ENCODE assay signal across 12 cellular contexts in genomic region chr13:45336025-45336800, GRCh38. TPM values are rescaled to one million over a fixed set of nuclear protein-coding genes. Genes with fewer than 3 reads are reported as not detected.
DNase-seq lines count a peak whose midpoint lies in the region; ATAC-seq, FAIRE-seq and TF ChIP-seq lines count a peak whose summit lies in the region.
"Had no signal": no experiment of that assay in that cellular context is flagged by ENCODE, and none has a peak within 500 bp of the region (broad histone marks: within the 10 kb centered on the region; RNA-seq: fewer than 3 reads in every experiment).

No MANE protein-coding gene starts in this region.

- TF ChIP-seq EP300 in HepG2 (IDR thresholded peaks at IDR 0.05; ENCODE audit: low read depth in 2 of 2, low read length in 2 of 2) (no peak), HepG2 (CRISPR knock-in tag; IDR thresholded peaks at IDR 0.05; ENCODE audit: borderline replicate concordance) (no peak)

- peaks cover 82% of the 10 kb centered on the region for H3K4me1 Mint-ChIP-seq in activated T-cell treated with anti-CD3 and anti-CD28 coated beads, Interleukin-2, amount 50 U/mL, for 24 hours (ENCODE audit: low read depth)
- peaks cover 73% of the 10 kb centered on the region for H3K4me1 Mint-ChIP-seq in osteocyte (ENCODE audit: unreplicated experiment)

- BruUV-seq in A673 (replicated peaks; lab: Mats Ljungman, UMichigan): no TSS peak
- no TSS peak for BruUV-seq in HepG2 (replicated peaks; lab: Mats Ljungman, UMichigan)

- CTCF ChIA-PET in A673 (lab: Charles Lee): no interaction called here
- CTCF ChIA-PET in HepG2 (lab: Yijun Ruan, JAX; ENCODE audit: low intra/inter-chr PET ratio, low total read pairs): no interaction called here

- no peak for TF ChIP-seq RAD21 in HepG2 (CRISPR knock-in tag; IDR thresholded peaks at IDR 0.05)

- POLR2A ChIA-PET in A673 (lab: Charles Lee; ENCODE audit: low non-redundant PET): no interaction called here
- POLR2A ChIA-PET in HepG2 (lab: Yijun Ruan, JAX): interaction anchor here (0.6 to 1.2 kb wide), 2 partner anchors 17 to 20 kb away, joined by 5 to 8 read pairs; no protein-coding TSS in a partner anchor

- no peaks in the 10 kb centered on the region for H3K27me3 ChIP-seq in A673 (replicated peaks; ENCODE audit: insufficient read depth, low read depth, low read length, poor library complexity)
- no peaks in the 10 kb centered on the region; a peak in 1 of 5 replicates for H3K27me3 ChIP-seq in HepG2 (ENCODE audit: control insufficient read depth in 1 of 2, insufficient read depth in 2 of 2, low read length in 2 of 2)
- H3K27me3 ChIP-seq in upper lobe of right lung: no peaks in the 10 kb centered on the region

- H3K36me3 Mint-ChIP-seq in activated T-cell treated with anti-CD3 and anti-CD28 coated beads, Interleukin-2, amount 50 U/mL, for 24 hours (ENCODE audit: low read depth): peaks cover 80% of the 10 kb centered on the region
- peaks cover 57% of the 10 kb centered on the region for H3K36me3 Mint-ChIP-seq in osteocyte (ENCODE audit: unreplicated experiment)

- H4K20me1 ChIP-seq in HepG2 (ENCODE audit: insufficient read depth, low read length): peaks cover 64% of the 10 kb centered on the region

- H3K27ac ChIP-seq in A673 (ENCODE audit: low read depth, low read length, poor library complexity, severe bottlenecking) (peak overlapping the region; percentile 72), HepG2 (ENCODE audit: extremely low read length, insufficient read depth, low read length) (peak overlapping the region; percentile 52), upper lobe of right lung (no peak overlapping the region)
- H3K27ac ChIP-seq: prostate gland had no signal

- TF ChIP-seq CTCF in A673 (conservative IDR thresholded peaks at IDR 0.05; ENCODE audit: low read depth, low read length) (no peak), HepG2 (CRISPR knock-in tag; IDR thresholded peaks at IDR 0.05) (no peak), osteocyte (IDR thresholded peaks at IDR 0.05) (no peak), upper lobe of right lung (IDR thresholded peaks at IDR 0.05) (no peak)

- intact Hi-C loops in A673 (cut with micrococcal nuclease; ENCODE audit: unreplicated experiment): no loop called here
- intact Hi-C loops in HepG2 (cut with micrococcal nuclease; ENCODE audit: unreplicated experiment): no loop called here
- intact Hi-C loops in upper lobe of right lung (cut with DNase I): no loop called here

- no peaks in the 10 kb centered on the region for H3K9me3 Mint-ChIP-seq in activated T-cell treated with anti-CD3 and anti-CD28 coated beads, Interleukin-2, amount 50 U/mL, for 24 hours
- no peaks in the 10 kb centered on the region for H3K9me3 Mint-ChIP-seq in osteocyte (ENCODE audit: unreplicated experiment)

- peak overlapping the region; percentile 100 for H3K27ac Mint-ChIP-seq in activated T-cell treated with anti-CD3 and anti-CD28 coated beads, Interleukin-2, amount 50 U/mL, for 24 hours
- H3K27ac Mint-ChIP-seq in osteocyte (ENCODE audit: unreplicated experiment): no peak overlapping the region

- in situ Hi-C loops in HepG2 (cut with HindIII; ENCODE audit: extremely low pct_ligation_motif_present, low pct_unique_long_range_greater_than_20kb): no loop called here

- 82% methylated on average over 9 of the region's 9 CpGs for WGBS in HepG2 (ENCODE audit: low lambda C conversion rate)

- H3K4me1 ChIP-seq in A673 (ENCODE audit: insufficient read depth, low read length, poor library complexity, severe bottlenecking): peaks cover 83% of the 10 kb centered on the region
- peaks cover 86% of the 10 kb centered on the region for H3K4me1 ChIP-seq in HepG2 (ENCODE audit: insufficient read depth, low read length)
- H3K4me1 ChIP-seq in upper lobe of right lung: peaks cover 78% of the 10 kb centered on the region

- H3K36me3 ChIP-seq in A673 (ENCODE audit: insufficient read depth, low read length, poor library complexity, severe bottlenecking) (peaks cover 67% of the 10 kb centered on the region), HepG2 (replicated peaks in 1 of 2; ENCODE audit: control insufficient read depth in 1 of 2, insufficient read depth in 2 of 2, low read length in 2 of 2) (peaks cover 13 to 46% of the 10 kb centered on the region in 2 experiments), upper lobe of right lung (peaks cover 55% of the 10 kb centered on the region)

- H2AFZ ChIP-seq in HepG2 (ENCODE audit: low read length): no peak overlapping the region

- H3K9ac ChIP-seq in HepG2 (ENCODE audit: insufficient read depth, low read depth, low read length): no peak overlapping the region; the same call in 1 of the 2 replicates

- TF ChIP-seq POLR2A in GM15510 (IDR thresholded peaks at IDR 0.05; ENCODE audit: borderline replicate concordance, extremely low read depth, insufficient read length): peak; percentile 30
- peak in 1 of 2 experiments; percentile 44; a peak in 2 of 4 replicates for TF ChIP-seq POLR2A in HepG2 (IDR thresholded peaks at IDR 0.05; ENCODE audit: insufficient read depth in 1 of 2, low read depth in 2 of 2, low read length in 2 of 2)

- H3K4me3 Mint-ChIP-seq in activated T-cell treated with anti-CD3 and anti-CD28 coated beads, Interleukin-2, amount 50 U/mL, for 24 hours: peak overlapping the region; percentile 98
- no peak overlapping the region for H3K4me3 Mint-ChIP-seq in osteocyte (ENCODE audit: unreplicated experiment)

- H3K4me3 ChIP-seq in A673 (ENCODE audit: low read depth, low read length, poor library complexity, severe bottlenecking) (no peak overlapping the region), HepG2 (replicated peaks in 1 of 3; ENCODE audit: insufficient read depth in 1 of 3, low read depth in 2 of 3, low read length in 3 of 3) (0 out of 6 replicates have a peak overlapping the region, but pooled peaks of 1 of the 3 experiments have one; percentile 4), upper lobe of right lung (no peak overlapping the region)
- H3K4me3 ChIP-seq: prostate gland had no signal

- H3K4me2 ChIP-seq in HepG2 (ENCODE audit: low read depth, low read length): peak overlapping the region; percentile 15

- ATAC-seq in HepG2 (peak; percentile 1; the same call in 2 of the 3 replicates), GM21717 (IDR thresholded peaks at IDR 0.05; ENCODE audit: unreplicated experiment) (no peak), upper lobe of right lung (no peak)

- DNase-seq in A673 (ENCODE audit: low spot score): no peak
- DNase-seq in activated T-cell treated with anti-CD3 and anti-CD28 coated beads, Interleukin-2, amount 50 U/mL, for 24 hours: no peak
- DNase-seq in HepG2 (ENCODE audit: low spot score): no peak
- no peak for DNase-seq in osteocyte (ENCODE audit: extremely low spot score, unreplicated experiment)
- no peak for DNase-seq in RCC 7860 (ENCODE audit: low spot score)
- no peak for DNase-seq in upper lobe of right lung
- DNase-seq: activated CD4-positive, alpha-beta T cell treated with anti-CD3 and anti-CD28 coated beads for 1 hour; NCI-H187 had no signal

- peaks cover 35% of the 10 kb centered on the region for H3K79me2 ChIP-seq in HepG2 (ENCODE audit: insufficient read depth, low read length)

- H3K9me3 ChIP-seq in A673 (ENCODE audit: low read depth, low read length, poor library complexity, severe bottlenecking): no peaks in the 10 kb centered on the region
- no peaks in the 10 kb centered on the region for H3K9me3 ChIP-seq in HepG2 (ENCODE audit: low read length)
- no peaks in the 10 kb centered on the region for H3K9me3 ChIP-seq in upper lobe of right lung
- H3K9me3 ChIP-seq: prostate gland had no signal

- FAIRE-seq in HepG2 (lab: Jason Lieb, UNC) (no peak), RCC 7860 (lab: Jason Lieb, UNC) (no peak)
- FAIRE-seq: urothelium cell line had no signal

- no peaks in the 10 kb centered on the region for H3K27me3 Mint-ChIP-seq in activated T-cell treated with anti-CD3 and anti-CD28 coated beads, Interleukin-2, amount 50 U/mL, for 24 hours
- no peaks in the 10 kb centered on the region for H3K27me3 Mint-ChIP-seq in osteocyte (ENCODE audit: unreplicated experiment)

TF ChIP-seq in HepG2, 621 proteins besides CTCF, POLR2A, EP300 and RAD21 (continues in another document):
- TF ChIP-seq RBM22 (optimal IDR thresholded peaks at IDR 0.05; ENCODE audit: low read length): peak; percentile 38
- 0 out of 2 replicates have a peak, but pooled peaks have one; percentile 27 for TF ChIP-seq ZNF563 (CRISPR knock-in tag; IDR thresholded peaks at IDR 0.05)
- no peak for TF ChIP-seq PHF21A (CRISPR knock-in tag; IDR thresholded peaks at IDR 0.05)
- TF ChIP-seq NR2F2 (IDR thresholded peaks at IDR 0.05; ENCODE audit: borderline replicate concordance, low read depth): peak; percentile 20; the same call in 1 of the 2 replicates
- no peak for TF ChIP-seq ZNF780A (CRISPR knock-in tag; IDR thresholded peaks at IDR 0.05)
- TF ChIP-seq ZNF136 (CRISPR knock-in tag; IDR thresholded peaks at IDR 0.05; ENCODE audit: low read depth): no peak

RNA-seq across cellular contexts. Expression of gene TPT1, which starts 4.8 kb away (rescaled TPM):
- total RNA-seq in A673 (2021) (1,957 and 1,963 TPM in 2 replicates), HepG2 (2016; rRNA removed; fragmentation: Illumina TruSeq; extraction: Trizol) (2,953 and 3,643 TPM in 2 replicates), osteocyte (3,315 and 3,393 TPM in 2 replicates), upper lobe of right lung (4,924 TPM)
- total RNA-seq in HepG2 (2016; cell fraction: cytosol; rRNA removed; fragmentation: Illumina TruSeq; extraction: Trizol; ENCODE audit: low read depth): 5,303 and 6,664 TPM in 2 replicates
- total RNA-seq in HepG2 (2016; cell fraction: insoluble cytoplasmic fraction; rRNA removed; fragmentation: Illumina TruSeq; extraction: Trizol): 2,970 and 3,542 TPM in 2 replicates
- 9,739 and 11,902 TPM in 2 replicates for total RNA-seq in HepG2 (2016; cell fraction: membrane; rRNA removed; fragmentation: Illumina TruSeq; extraction: Trizol)
- total RNA-seq in HepG2 (2016; cell fraction: nucleus; rRNA removed; fragmentation: Illumina TruSeq; extraction: Trizol): 1,024 and 1,100 TPM in 2 replicates
- polyA plus RNA-seq in HepG2 (2011; rRNA removed): 3,043 and 3,594 TPM in 2 replicates
- 2,836 and 4,004 TPM in 2 replicates for polyA plus RNA-seq in HepG2 (2011; cell fraction: cytosol; rRNA removed)
- 570 and 845 TPM in 2 replicates for polyA plus RNA-seq in HepG2 (2011; cell fraction: nucleus; rRNA removed)
- polyA plus RNA-seq in HepG2 (2012): 5,337 and 5,704 TPM in 2 replicates
- polyA plus RNA-seq in HepG2 (2016; cell fraction: cytosol; fragmentation: Illumina TruSeq; extraction: Trizol; ENCODE audit: low read depth): 11,602 and 12,956 TPM in 2 replicates
- 5,783 and 5,848 TPM in 2 replicates for polyA plus RNA-seq in HepG2 (2016; cell fraction: insoluble cytoplasmic fraction; fragmentation: Illumina TruSeq; extraction: Trizol; ENCODE audit: low read depth)
- polyA plus RNA-seq in HepG2 (2016; cell fraction: membrane; fragmentation: Illumina TruSeq; extraction: Trizol; ENCODE audit: low read depth): 16,998 and 18,264 TPM in 2 replicates
- 2,722 and 2,790 TPM in 2 replicates for polyA plus RNA-seq in HepG2 (2016; cell fraction: nucleus; fragmentation: Illumina TruSeq; extraction: Trizol; ENCODE audit: insufficient read depth, low read depth)
- polyA minus RNA-seq in HepG2 (2011; rRNA and poly(A)+ RNA removed; ENCODE audit: low replicate concordance): 500 and 577 TPM in 2 replicates
- polyA minus RNA-seq in HepG2 (2011; cell fraction: cytosol; rRNA and poly(A)+ RNA removed): 1,023 and 1,248 TPM in 2 replicates
- 474 and 559 TPM in 2 replicates for polyA minus RNA-seq in HepG2 (2011; cell fraction: nucleus; rRNA and poly(A)+ RNA removed)
